Comparison of ENCODE assay signal across 1 cellular context in genomic region chr12:110746550-110746949, GRCh38.
TF ChIP-seq lines count a peak whose summit lies in the region.

No MANE protein-coding gene starts in this region.

TF ChIP-seq in K562, 482 proteins besides CTCF, POLR2A, EP300 and RAD21:
- TF ChIP-seq TFE3 (CRISPR knock-in tag; IDR thresholded peaks at IDR 0.05) (peak; percentile 80), BCOR (IDR thresholded peaks at IDR 0.05) (peak; percentile 52; the same call in 1 of the 2 replicates), ZNF23 (CRISPR knock-in tag; IDR thresholded peaks at IDR 0.05) (no peak)
TF ChIP-seq in K562: peak in this region for 2.
